In the genomic region with DNA sequence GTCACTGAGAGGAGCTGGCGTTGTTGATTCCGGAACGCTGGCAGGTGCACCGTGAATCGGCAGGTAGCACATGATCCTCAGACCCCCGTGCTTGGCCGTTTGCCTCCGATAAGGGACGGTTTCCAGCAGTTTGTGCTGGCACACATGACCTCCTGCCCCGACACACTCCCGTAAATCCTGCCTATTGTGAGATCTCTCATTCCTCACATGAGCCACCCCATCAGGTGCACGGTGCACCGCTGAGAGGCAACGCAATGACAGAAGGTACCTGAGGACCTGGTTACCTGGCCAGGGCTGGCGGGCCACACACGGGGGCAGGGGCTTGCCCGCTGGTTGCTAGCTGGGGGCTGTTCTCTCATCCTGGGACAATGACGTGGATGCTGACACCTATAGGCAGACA, we compare ENCODE assay signal across 16 cellular contexts. TPM values are rescaled to one million over a fixed set of nuclear protein-coding genes. Genes with fewer than 3 reads are reported as not detected.
DNase-seq lines count a peak whose midpoint lies in the region; ATAC-seq and TF ChIP-seq lines count a peak whose summit lies in the region.
"Had no signal": no experiment of that assay in that cellular context is flagged by ENCODE, and none has a peak within 500 bp of the region (broad histone marks: within the 10 kb centered on the region; RNA-seq: fewer than 3 reads in every experiment).

No MANE protein-coding gene starts in this region.

- ATAC-seq in left cardiac atrium: no peak
- ATAC-seq in left lobe of liver: no peak

- no peak overlapping the region for H3K4me3 ChIP-seq in left ventricle myocardium inferior
- H3K4me3 ChIP-seq: MG63, Peyer's patch had no signal

- no peaks in the 10 kb centered on the region for H3K9me3 ChIP-seq in left ventricle myocardium inferior (replicated peaks)
- H3K9me3 ChIP-seq: MG63, Peyer's patch, SK-N-SH had no signal

- peaks cover 50% of the 10 kb centered on the region for H3K4me1 ChIP-seq in left ventricle myocardium inferior
- H3K4me1 ChIP-seq: Peyer's patch had no signal

- no peak for TF ChIP-seq CTCF in left ventricle myocardium inferior (IDR thresholded peaks at IDR 0.05; ENCODE audit: borderline replicate concordance)
- TF ChIP-seq CTCF in VCaP (conservative IDR thresholded peaks at IDR 0.05): no peak

- no peaks in the 10 kb centered on the region for H3K27me3 ChIP-seq in left ventricle myocardium inferior (ENCODE audit: low read depth)
- H3K27me3 ChIP-seq: MG63, Peyer's patch had no signal

- intact Hi-C loops in left ventricle myocardium inferior (cut with micrococcal nuclease): no loop called here
- intact Hi-C loops in left cardiac atrium (cut with DNase I): loop anchor here (5.0 to 10.0 kb wide), 3 partner anchors 42 to 109 kb away; no protein-coding TSS in a partner anchor

- DNase-seq in left ventricle myocardium inferior (no peak), left cardiac atrium (no peak), left lobe of liver (ENCODE audit: low spot score) (peak; percentile 39), NCI-H2171 treated with DMSO at 0.1 percent for 48 hours (lab: John Stamatoyannopoulos, UW) (no peak), 8988T (no peak)
- DNase-seq in stimulated activated naive CD4-positive, alpha-beta T cell (lab: John Stamatoyannopoulos, UW): no peak
- DNase-seq: COR-L47, MG63, NCI-H1105, NCI-H187, NCI-H510A, NCI-H82, Peyer's patch, SHP77, SK-N-SH had no signal

- peaks cover 62% of the 10 kb centered on the region for H3K36me3 ChIP-seq in left ventricle myocardium inferior

- H3K27ac ChIP-seq in left ventricle myocardium inferior (replicated peaks) (peak overlapping the region; percentile 89), VCaP (peak overlapping the region; percentile 60)
- H3K27ac ChIP-seq: Peyer's patch had no signal

RNA-seq across cellular contexts. Expression of a gene that starts 2.1 kb away (rescaled TPM):
- total RNA-seq in left ventricle myocardium inferior (484 TPM), left cardiac atrium (100 to 1,000 TPM; 241 to 245 TPM), left lobe of liver (1.2 TPM)

RNA-seq across cellular contexts. Expression of a gene that starts 35.1 kb away (rescaled TPM):
- total RNA-seq in left ventricle myocardium inferior (196 TPM), left cardiac atrium (10 to 100 TPM; 81.1 to 94.3 TPM), left lobe of liver (10.0 TPM)

Comparison
In these comparisons a context has a peak if more than half of its experiments do, and no peak if none do; other contexts are left out.
1. RNA of a gene that starts 2.1 kb away (total RNA-seq): 484 TPM in left ventricle myocardium inferior (single experiment) and 241 to 245 TPM in left cardiac atrium; 1.2 TPM in left lobe of liver (single experiment); every median in the first group is over 100 times any median in the second.